1 cellular context compared by ENCODE assay signal in the genomic region with DNA sequence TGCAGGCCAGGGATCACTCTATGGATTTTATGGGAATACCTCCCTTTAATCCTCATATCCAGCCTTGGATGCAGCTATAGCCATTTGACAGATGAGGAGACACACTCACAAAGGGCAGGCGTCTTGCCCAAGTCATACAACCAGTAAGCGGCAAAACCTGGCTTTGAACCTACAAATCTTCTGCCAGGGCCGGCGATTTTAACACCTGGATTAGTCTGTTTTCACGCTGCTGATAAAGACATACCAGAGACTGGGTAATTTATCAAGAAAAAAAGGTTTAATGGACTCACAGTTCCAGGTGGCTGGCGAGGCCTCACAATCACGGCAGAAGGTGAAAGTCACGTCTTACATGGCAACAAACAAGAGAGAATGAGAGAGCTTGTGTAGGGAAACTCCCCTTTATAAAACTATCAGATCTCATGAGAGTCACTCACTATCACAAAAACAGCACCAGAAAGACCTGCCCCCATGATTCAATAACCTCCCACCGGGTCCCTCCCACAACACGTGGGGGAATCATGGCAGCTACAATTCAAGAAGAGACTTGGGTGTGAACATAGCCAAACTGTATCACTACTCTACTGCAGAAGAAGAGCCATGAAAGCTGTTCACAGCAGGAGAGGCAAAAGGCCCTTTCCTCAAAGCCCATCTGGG.
TF ChIP-seq lines count a peak whose summit lies in the region.

No MANE protein-coding gene starts in this region.

TF ChIP-seq in H1, 55 proteins besides CTCF, POLR2A, EP300 and RAD21 (continued from another document):
- TF ChIP-seq, protein P1, sequence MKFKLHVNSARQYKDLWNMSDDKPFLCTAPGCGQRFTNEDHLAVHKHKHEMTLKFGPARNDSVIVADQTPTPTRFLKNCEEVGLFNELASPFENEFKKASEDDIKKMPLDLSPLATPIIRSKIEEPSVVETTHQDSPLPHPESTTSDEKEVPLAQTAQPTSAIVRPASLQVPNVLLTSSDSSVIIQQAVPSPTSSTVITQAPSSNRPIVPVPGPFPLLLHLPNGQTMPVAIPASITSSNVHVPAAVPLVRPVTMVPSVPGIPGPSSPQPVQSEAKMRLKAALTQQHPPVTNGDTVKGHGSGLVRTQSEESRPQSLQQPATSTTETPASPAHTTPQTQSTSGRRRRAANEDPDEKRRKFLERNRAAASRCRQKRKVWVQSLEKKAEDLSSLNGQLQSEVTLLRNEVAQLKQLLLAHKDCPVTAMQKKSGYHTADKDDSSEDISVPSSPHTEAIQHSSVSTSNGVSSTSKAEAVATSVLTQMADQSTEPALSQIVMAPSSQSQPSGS (IDR thresholded peaks at IDR 0.05; ENCODE audit: low read length) = no peak
- TF ChIP-seq MAFK (IDR thresholded peaks at IDR 0.05; ENCODE audit: low read depth, low read length) (no peak), RFX5 (IDR thresholded peaks at IDR 0.05; ENCODE audit: borderline replicate concordance, low read depth, low read length) (no peak), BRCA1 (IDR thresholded peaks at IDR 0.05; ENCODE audit: low read depth, low read length) (no peak), POLR2AphosphoS5 (IDR thresholded peaks at IDR 0.05; ENCODE audit: low read depth, low read length) (no peak), BACH1 (IDR thresholded peaks at IDR 0.05; ENCODE audit: low read length) (no peak), YY1 (IDR thresholded peaks at IDR 0.05; ENCODE audit: low read depth, low read length) (no peak), NANOG (IDR thresholded peaks at IDR 0.05; ENCODE audit: insufficient read depth, low read depth, low read length, poor library complexity, severe bottlenecking) (no peak), TAF1 (IDR thresholded peaks at IDR 0.05; ENCODE audit: low read depth, low read length) (no peak), JUN (IDR thresholded peaks at IDR 0.05; ENCODE audit: low read depth, low read length) (no peak), SP1 (IDR thresholded peaks at IDR 0.05; ENCODE audit: low read depth, low read length) (no peak), SIN3A (conservative IDR thresholded peaks at IDR 0.05 in 1 of 2, IDR thresholded peaks at IDR 0.05 in 1 of 2; ENCODE audit: low read depth in 1 of 2, low read length in 2 of 2) (no peak)
- TF ChIP-seq, protein P2, sequence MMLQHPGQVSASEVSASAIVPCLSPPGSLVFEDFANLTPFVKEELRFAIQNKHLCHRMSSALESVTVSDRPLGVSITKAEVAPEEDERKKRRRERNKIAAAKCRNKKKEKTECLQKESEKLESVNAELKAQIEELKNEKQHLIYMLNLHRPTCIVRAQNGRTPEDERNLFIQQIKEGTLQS (IDR thresholded peaks at IDR 0.05; ENCODE audit: insufficient read depth, low read depth, low read length) = no peak
- TF ChIP-seq, protein P3, sequence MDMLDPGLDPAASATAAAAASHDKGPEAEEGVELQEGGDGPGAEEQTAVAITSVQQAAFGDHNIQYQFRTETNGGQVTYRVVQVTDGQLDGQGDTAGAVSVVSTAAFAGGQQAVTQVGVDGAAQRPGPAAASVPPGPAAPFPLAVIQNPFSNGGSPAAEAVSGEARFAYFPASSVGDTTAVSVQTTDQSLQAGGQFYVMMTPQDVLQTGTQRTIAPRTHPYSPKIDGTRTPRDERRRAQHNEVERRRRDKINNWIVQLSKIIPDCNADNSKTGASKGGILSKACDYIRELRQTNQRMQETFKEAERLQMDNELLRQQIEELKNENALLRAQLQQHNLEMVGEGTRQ (IDR thresholded peaks at IDR 0.05; ENCODE audit: low read length) = no peak
TF ChIP-seq in H1: peak in this region for 0.
